1 cellular context compared by ENCODE assay signal in genomic region chr3:3802021-3802420, GRCh38.
TF ChIP-seq lines count a peak whose summit lies in the region.

No MANE protein-coding gene starts in this region.

TF ChIP-seq in SK-N-SH, 30 proteins besides CTCF, POLR2A, EP300 and RAD21 (continued from another document):
- TF ChIP-seq IRF3 (IDR thresholded peaks at IDR 0.05; ENCODE audit: low read depth, low read length), result no peak
- no peak for TF ChIP-seq MXI1 (IDR thresholded peaks at IDR 0.05; ENCODE audit: low read depth, low read length)
- TF ChIP-seq POLR2AphosphoS5 (IDR thresholded peaks at IDR 0.05; ENCODE audit: low read depth, low read length), result no peak
- no peak for TF ChIP-seq TCF12 (IDR thresholded peaks at IDR 0.05)
- TF ChIP-seq YY1 (IDR thresholded peaks at IDR 0.05; ENCODE audit: low read depth), result no peak
- TF ChIP-seq SMC3 (IDR thresholded peaks at IDR 0.05; ENCODE audit: low read depth, low read length), result no peak
